16 cellular contexts compared by ENCODE assay signal in the genomic region with DNA sequence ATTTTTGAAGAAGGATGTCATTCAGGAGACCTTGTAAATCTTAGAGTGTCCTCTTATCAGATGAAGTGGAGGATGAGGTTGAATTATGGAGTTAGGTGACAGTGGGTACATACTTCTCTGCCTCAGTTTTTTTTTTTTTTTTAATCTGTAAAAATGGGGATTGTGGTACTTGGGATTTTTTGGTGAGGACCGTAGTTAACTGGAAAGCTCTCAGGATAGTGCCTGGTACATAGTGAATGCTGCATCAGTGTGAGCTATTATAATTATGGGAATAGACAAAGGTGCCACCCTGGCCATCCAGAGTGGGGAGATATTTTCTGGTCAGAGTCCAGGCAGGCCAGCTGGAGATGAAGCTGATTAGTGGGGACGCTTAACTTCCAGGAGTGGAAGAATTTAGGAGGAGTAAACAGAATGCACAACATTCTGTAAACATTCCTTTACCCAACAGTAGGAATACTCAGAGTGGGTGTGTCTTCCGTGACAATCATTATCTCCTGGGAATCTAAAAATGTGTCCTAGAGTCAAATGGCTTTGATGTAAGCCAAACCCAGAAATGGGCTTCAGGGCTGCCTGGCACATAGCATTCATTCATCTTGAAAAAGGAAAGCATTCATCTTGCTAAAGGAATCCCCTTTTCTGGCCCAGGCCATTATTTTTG. TPM values are rescaled to one million over a fixed set of nuclear protein-coding genes. Genes with fewer than 3 reads are reported as not detected.
"Had no signal": no experiment of that assay in that cellular context is flagged by ENCODE, and none has a peak within 500 bp of the region (broad histone marks: within the 10 kb centered on the region; RNA-seq: fewer than 3 reads in every experiment).

No MANE protein-coding gene starts in this region.

RNA-seq across cellular contexts. Expression of gene PSG1, which starts 47.4 kb away (rescaled TPM):
- total RNA-seq: aorta; body of pancreas; endodermal cell; frontal cortex; left cardiac atrium; left ventricle myocardium superior; lung microvascular endothelial cell; mesothelial cell of epicardium; naive thymus-derived CD8-positive, alpha-beta T cell; neural crest cell; pancreas; psoas muscle; sigmoid colon; smooth muscle cell; ureter had no signal
- polyA plus RNA-seq: adipose tissue; aorta; naive thymus-derived CD8-positive, alpha-beta T cell; pancreas; sigmoid colon; smooth muscle cell had no signal
